In genomic region chr17:63881935-63882601, GRCh38 we compare ENCODE assay signal across 9 cellular contexts. TPM values are rescaled to one million over a fixed set of nuclear protein-coding genes. Genes with fewer than 3 reads are reported as not detected.
A peak's percentile ranks its signal among the peaks of the same experiment; 100 is the strongest.
DNase-seq lines count a peak whose midpoint lies in the region; ATAC-seq and TF ChIP-seq lines count a peak whose summit lies in the region.
"Had no signal": no experiment of that assay in that cellular context is flagged by ENCODE, and none has a peak within 500 bp of the region (broad histone marks: within the 10 kb centered on the region; RNA-seq: fewer than 3 reads in every experiment).

Gene GH2, minus strand, starts transcription at chr17:63881944. Its CDS starts 143 bp downstream, at chr17:63881801.

- ATAC-seq in stimulated activated naive CD8-positive, alpha-beta T cell treated with anti-CD3 and anti-CD28 coated beads, Interleukin-15, amount 100 ng/mL, for 72 hours: peak; percentile 87
- ATAC-seq in HG03460 (IDR thresholded peaks at IDR 0.05; ENCODE audit: unreplicated experiment): no peak

- no peak within 1 kb of the TSS for H3K4me3 Mint-ChIP-seq in activated CD4-positive, alpha-beta T cell treated with anti-CD3 and anti-CD28 coated beads, Interleukin-2, amount 10 ng/mL, durations not matched to agents 7 days and 5 days
- no peak within 1 kb of the TSS for H3K4me3 Mint-ChIP-seq in stimulated activated naive CD8-positive, alpha-beta T cell treated with anti-CD3 and anti-CD28 coated beads, Interleukin-15, amount 100 ng/mL, for 72 hours

- peaks cover 3% of the 10 kb centered on the region for H3K4me1 Mint-ChIP-seq in activated CD4-positive, alpha-beta T cell treated with anti-CD3 and anti-CD28 coated beads, Interleukin-2, amount 10 ng/mL, durations not matched to agents 7 days and 5 days
- peaks cover 6% of the 10 kb centered on the region for H3K4me1 Mint-ChIP-seq in stimulated activated naive CD8-positive, alpha-beta T cell treated with anti-CD3 and anti-CD28 coated beads, Interleukin-15, amount 100 ng/mL, for 72 hours

- no peaks in the 10 kb centered on the region for H3K9me3 Mint-ChIP-seq in activated CD4-positive, alpha-beta T cell treated with anti-CD3 and anti-CD28 coated beads, Interleukin-2, amount 10 ng/mL, durations not matched to agents 7 days and 5 days
- H3K9me3 Mint-ChIP-seq in stimulated activated naive CD8-positive, alpha-beta T cell treated with anti-CD3 and anti-CD28 coated beads, Interleukin-15, amount 100 ng/mL, for 72 hours: no peaks in the 10 kb centered on the region

- H3K27ac ChIP-seq in dorsolateral prefrontal cortex: no peak within 1 kb of the TSS
- H3K27ac ChIP-seq: epithelial cell of prostate had no signal

- no peaks in the 10 kb centered on the region for H3K27me3 ChIP-seq in dorsolateral prefrontal cortex

- DNase-seq in DMS 273 (lab: John Stamatoyannopoulos, UW; ENCODE audit: unreplicated experiment) (peak; percentile 77), DMS 273 treated with DMSO at 0.1 percent for 48 hours (lab: John Stamatoyannopoulos, UW) (no peak), NCI-H1436 treated with DMSO at 0.1 percent for 48 hours (lab: John Stamatoyannopoulos, UW) (peak; percentile 3), dorsolateral prefrontal cortex (no peak), mucosa of gallbladder (ENCODE audit: low spot score) (peak; percentile 36)
- DNase-seq in activated CD4-positive, alpha-beta T cell treated with anti-CD3 and anti-CD28 coated beads, Interleukin-2, amount 10 ng/mL, durations not matched to agents 7 days and 5 days: peak; percentile 72
- peak; percentile 50 to 58 for DNase-seq in stimulated activated naive CD8-positive, alpha-beta T cell treated with anti-CD3 and anti-CD28 coated beads, Interleukin-15, amount 100 ng/mL, for 72 hours

- POLR2A ChIA-PET in activated CD4-positive, alpha-beta T cell treated with anti-CD3 and anti-CD28 coated beads, Interleukin-2, amount 10 ng/mL, durations not matched to agents 7 days and 5 days (lab: Charles Lee): no interaction called here

- H3K27ac Mint-ChIP-seq in activated CD4-positive, alpha-beta T cell treated with anti-CD3 and anti-CD28 coated beads, Interleukin-2, amount 10 ng/mL, durations not matched to agents 7 days and 5 days: no peak within 1 kb of the TSS
- no peak within 1 kb of the TSS for H3K27ac Mint-ChIP-seq in stimulated activated naive CD8-positive, alpha-beta T cell treated with anti-CD3 and anti-CD28 coated beads, Interleukin-15, amount 100 ng/mL, for 72 hours

- H3K36me3 Mint-ChIP-seq in activated CD4-positive, alpha-beta T cell treated with anti-CD3 and anti-CD28 coated beads, Interleukin-2, amount 10 ng/mL, durations not matched to agents 7 days and 5 days (ENCODE audit: low read depth): no peaks in the 10 kb centered on the region

- intact Hi-C loops in dorsolateral prefrontal cortex (cut with DNase I): no loop called here

- CTCF ChIA-PET in activated CD4-positive, alpha-beta T cell treated with anti-CD3 and anti-CD28 coated beads, Interleukin-2, amount 10 ng/mL, durations not matched to agents 7 days and 5 days (lab: Charles Lee): interaction anchor here (0.7 to 1.7 kb wide), 4 partner anchors 16 to 85 kb away, joined by 3 to 6 read pairs (median 3); no protein-coding TSS in a partner anchor

- peak in 40 of 56 donors; percentile 10 to 51 (median 34) for TF ChIP-seq CTCF in dorsolateral prefrontal cortex (IDR thresholded peaks at IDR 0.05 in 54 of 56, conservative IDR thresholded peaks at IDR 0.05 in 2 of 56; ENCODE audit: low read depth in 1 of 56, partially characterized antibody in 56 of 56)

- no peak within 1 kb of the TSS for H3K4me3 ChIP-seq in dorsolateral prefrontal cortex

- H3K27me3 Mint-ChIP-seq in activated CD4-positive, alpha-beta T cell treated with anti-CD3 and anti-CD28 coated beads, Interleukin-2, amount 10 ng/mL, durations not matched to agents 7 days and 5 days: peaks cover 5% of the 10 kb centered on the region
- no peaks in the 10 kb centered on the region for H3K27me3 Mint-ChIP-seq in stimulated activated naive CD8-positive, alpha-beta T cell treated with anti-CD3 and anti-CD28 coated beads, Interleukin-15, amount 100 ng/mL, for 72 hours

RNA-seq across cellular contexts. Expression of gene GH2, which starts in this region (rescaled TPM):
- not detected for total RNA-seq in activated CD4-positive, alpha-beta T cell treated with anti-CD3 and anti-CD28 coated beads, Interleukin-2, amount 10 ng/mL, durations not matched to agents 7 days and 5 days
- total RNA-seq in dorsolateral prefrontal cortex: not detected
- not detected for total RNA-seq in mucosa of gallbladder

Comparison
In these comparisons a context has a peak if more than half of its experiments do, and no peak if none do; other contexts are left out.
1. DNase-seq: peak in DMS 273 (single experiment), NCI-H1436 treated with DMSO at 0.1 percent for 48 hours (single experiment) and stimulated activated naive CD8-positive, alpha-beta T cell treated with anti-CD3 and anti-CD28 coated beads, Interleukin-15, amount 100 ng/mL, for 72 hours (2 of 2); none in DMS 273 treated with DMSO at 0.1 percent for 48 hours (single experiment) and dorsolateral prefrontal cortex (0 of 10).
2. Peak in DNase-seq in activated CD4-positive, alpha-beta T cell treated with anti-CD3 and anti-CD28 coated beads, Interleukin-2, amount 10 ng/mL, durations not matched to agents 7 days and 5 days; RNA of the gene not detected or under 1 TPM.
3. Peak in DNase-seq in mucosa of gallbladder; RNA of the gene not detected or under 1 TPM.